8 cellular contexts compared by ENCODE assay signal in the genomic region with DNA sequence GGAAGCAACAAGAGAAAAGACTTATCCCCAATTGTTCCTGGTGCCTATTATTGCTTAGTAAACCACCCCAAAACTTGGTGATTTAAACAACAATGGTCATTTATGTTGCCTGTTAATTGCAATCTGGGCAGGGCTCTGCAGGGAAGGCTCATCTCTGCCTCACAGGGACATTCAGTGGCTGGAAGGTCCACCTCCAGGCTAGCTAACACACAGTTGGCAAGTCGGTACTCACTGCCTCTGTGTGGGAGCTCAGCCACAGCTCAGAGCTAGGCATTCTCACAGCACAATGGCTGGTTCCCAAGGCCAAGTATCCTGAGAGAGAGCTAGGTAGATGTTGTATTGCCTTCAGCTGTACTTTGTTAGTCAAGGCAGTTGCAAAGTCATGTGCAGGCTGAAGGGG.
"Had no signal": no experiment of that assay in that cellular context is flagged by ENCODE, and none has a peak within 500 bp of the region (broad histone marks: within the 10 kb centered on the region; RNA-seq: fewer than 3 reads in every experiment).

No MANE protein-coding gene starts in this region.

- ATAC-seq: K562 had no signal

- H3K4me3 ChIP-seq: K562 had no signal

- H3K27me3 Mint-ChIP-seq: IgD-negative memory B cell had no signal

- H3K9me3 Mint-ChIP-seq: IgD-negative memory B cell had no signal

- H3K27ac ChIP-seq: HL-60, KMS-11 had no signal

- H3K4me3 Mint-ChIP-seq: IgD-negative memory B cell had no signal

- H3K4me2 ChIP-seq: KMS-11 had no signal

- FAIRE-seq: HTR-8/SVneo, K562 had no signal

- H3K9ac ChIP-seq: KMS-11 had no signal

- H3K27ac Mint-ChIP-seq: IgD-negative memory B cell had no signal

- DNase-seq: IMR-90, KBM-7, KG1 had no signal
